ENCODE assay signal across 17 cellular contexts in the genomic region with DNA sequence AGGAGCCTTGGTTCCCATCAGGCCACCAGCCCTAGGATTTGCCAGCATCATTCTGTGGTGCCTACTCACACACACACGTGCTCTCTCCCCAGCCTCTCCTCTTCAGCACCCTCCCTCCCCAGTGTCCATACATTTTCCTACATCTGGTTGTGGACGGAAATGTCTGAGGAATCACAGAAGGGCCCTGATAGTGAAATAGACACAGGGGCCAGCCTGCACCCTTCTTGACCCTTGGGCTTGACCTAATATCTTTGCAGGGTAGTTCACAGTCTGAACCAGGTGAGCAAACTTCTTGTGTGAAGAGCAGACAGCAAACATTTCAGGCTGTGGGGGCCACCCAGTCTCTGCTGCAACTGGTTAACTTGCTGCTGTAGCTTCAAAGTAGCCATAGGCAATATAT.
"Had no signal": no experiment of that assay in that cellular context is flagged by ENCODE, and none has a peak within 500 bp of the region (broad histone marks: within the 10 kb centered on the region; RNA-seq: fewer than 3 reads in every experiment).

No MANE protein-coding gene starts in this region.

- H3K4me1 ChIP-seq: uterus had no signal

- DNase-seq: heart left ventricle; hippocampal formation; kidney glomerular epithelial cell; left ventricle myocardium inferior; lower lobe of right lung; midbrain; naive B cell; occipital lobe; small intestine; stimulated activated CD4-positive, alpha-beta T cell treated with anti-CD3 and anti-CD28 coated beads, Interleukin-12 subunit alpha, Interleukin-12 subunit beta, amount 100 ng/mL, for 4 hours; stimulated activated naive CD4-positive, alpha-beta T cell; stomach; trophoblast cell; uterus had no signal

- H3K27me3 ChIP-seq: heart left ventricle, uterus had no signal

- H3K27ac ChIP-seq: heart left ventricle, left ventricle myocardium inferior, lower lobe of right lung, stomach, uterus had no signal

- H3K4me3 ChIP-seq: heart left ventricle, left ventricle myocardium inferior, lower lobe of right lung, stomach, uterus had no signal

- H3K36me3 ChIP-seq: heart left ventricle, left ventricle myocardium inferior, lower lobe of right lung, stomach, uterus had no signal

- H3K4me3 Mint-ChIP-seq: dendritic cell treated with granulocyte-macrophage colony-stimulating factor and Interleukin-4, amounts not matched to agents 40 ng/mL and 50 ng/mL, for 4 days; memory B cell; naive B cell; nephron had no signal

- H3K9me3 ChIP-seq: lower lobe of right lung, stomach, uterus had no signal

- H3K36me3 Mint-ChIP-seq: memory B cell had no signal

- H3K27ac Mint-ChIP-seq: dendritic cell treated with granulocyte-macrophage colony-stimulating factor and Interleukin-4, amounts not matched to agents 40 ng/mL and 50 ng/mL, for 4 days; memory B cell; naive B cell; nephron had no signal

- ATAC-seq: heart left ventricle had no signal
